In the genomic region with DNA sequence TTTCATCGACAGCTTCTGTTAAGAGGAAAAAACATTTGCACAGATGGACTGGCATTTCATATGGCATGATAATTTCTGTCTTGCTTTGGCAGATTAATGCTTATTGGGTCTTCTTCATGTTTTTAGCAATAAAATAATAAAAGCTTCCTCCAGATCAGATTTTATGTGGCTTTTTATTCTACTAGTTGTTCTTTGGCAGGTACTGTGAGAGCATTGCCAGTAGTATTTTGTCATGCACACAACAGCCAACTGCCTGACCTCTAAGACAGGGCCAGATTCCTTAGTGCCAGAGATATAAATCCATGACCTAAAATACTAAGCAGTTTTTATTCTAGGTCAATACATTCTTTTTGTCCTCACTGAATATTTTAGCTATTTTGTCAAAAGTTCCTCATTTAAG, we compare ENCODE assay signal across 18 cellular contexts. TPM values are rescaled to one million over a fixed set of nuclear protein-coding genes. Genes with fewer than 3 reads are reported as not detected.
"Had no signal": no experiment of that assay in that cellular context is flagged by ENCODE, and none has a peak within 500 bp of the region (broad histone marks: within the 10 kb centered on the region; RNA-seq: fewer than 3 reads in every experiment).

No MANE protein-coding gene starts in this region.

- ATAC-seq: body of pancreas, lower lobe of right lung, right lobe of liver, WTC11 had no signal

- FAIRE-seq: frontal cortex, TTC549 had no signal

- H3K27ac ChIP-seq: body of pancreas, lower lobe of right lung, prostate gland, right lobe of liver, spleen, upper lobe of left lung had no signal

- H3K4me3 Mint-ChIP-seq: activated naive CD4-positive, alpha-beta T cell treated with anti-CD3 and anti-CD28 coated beads, Interleukin-2, amount 10 ng/mL, durations not matched to agents 7 days and 5 days; immature natural killer cell; stimulated activated naive CD8-positive, alpha-beta T cell treated with anti-CD3 and anti-CD28 coated beads, Interleukin-15, Interleukin-2, amounts not matched to agents 100 ng/mL and 50 ng/mL, for 24 hours; WTC11 had no signal

- H3K27me3 ChIP-seq: body of pancreas, right lobe of liver, spleen, upper lobe of left lung had no signal

- H3K9me3 Mint-ChIP-seq: immature natural killer cell; stimulated activated naive CD8-positive, alpha-beta T cell treated with anti-CD3 and anti-CD28 coated beads, Interleukin-15, Interleukin-2, amounts not matched to agents 100 ng/mL and 50 ng/mL, for 24 hours; WTC11 had no signal

- H3K4me1 Mint-ChIP-seq: immature natural killer cell had no signal

- H3K36me3 ChIP-seq: lower lobe of right lung, prostate gland, right lobe of liver, spleen, upper lobe of left lung had no signal

- H3K9me3 ChIP-seq: body of pancreas, lower lobe of right lung, prostate gland, right lobe of liver, spleen, upper lobe of left lung had no signal

- DNase-seq: activated CD4-positive, alpha-beta T cell treated with anti-CD3 and anti-CD28 coated beads for 48 hours; activated CD8-positive, alpha-beta memory T cell treated with anti-CD3 and anti-CD28 coated beads, Interleukin-2, amount 50 U/mL, for 48 hours; activated naive CD4-positive, alpha-beta T cell treated with anti-CD3 and anti-CD28 coated beads, Interleukin-2, amount 10 ng/mL, durations not matched to agents 7 days and 5 days; amniotic stem cell; body of pancreas; central memory CD4-positive, alpha-beta T cell; effector CD8-positive, alpha-beta T cell; head of caudate nucleus; immature natural killer cell; lower lobe of right lung; right lobe of liver; spleen; upper lobe of left lung had no signal

- H3K4me3 ChIP-seq: body of pancreas, lower lobe of right lung, prostate gland, right lobe of liver, spleen, upper lobe of left lung had no signal

- H3K27me3 Mint-ChIP-seq: activated naive CD4-positive, alpha-beta T cell treated with anti-CD3 and anti-CD28 coated beads, Interleukin-2, amount 10 ng/mL, durations not matched to agents 7 days and 5 days; stimulated activated naive CD8-positive, alpha-beta T cell treated with anti-CD3 and anti-CD28 coated beads, Interleukin-15, Interleukin-2, amounts not matched to agents 100 ng/mL and 50 ng/mL, for 24 hours had no signal

- H3K4me1 ChIP-seq: body of pancreas, lower lobe of right lung, prostate gland, right lobe of liver, upper lobe of left lung had no signal

- H3K27ac Mint-ChIP-seq: activated naive CD4-positive, alpha-beta T cell treated with anti-CD3 and anti-CD28 coated beads, Interleukin-2, amount 10 ng/mL, durations not matched to agents 7 days and 5 days; immature natural killer cell; stimulated activated naive CD8-positive, alpha-beta T cell treated with anti-CD3 and anti-CD28 coated beads, Interleukin-15, Interleukin-2, amounts not matched to agents 100 ng/mL and 50 ng/mL, for 24 hours; WTC11 had no signal

- H3K36me3 Mint-ChIP-seq: WTC11 had no signal

RNA-seq across cellular contexts. Expression of a gene that starts 9.0 kb away (rescaled TPM):
- total RNA-seq: WTC11 had no signal
